28 cellular contexts compared by ENCODE assay signal in genomic region chr21:32812035-32812434, GRCh38. TPM values are rescaled to one million over a fixed set of nuclear protein-coding genes. Genes with fewer than 3 reads are reported as not detected.
DNase-seq lines count a peak whose midpoint lies in the region; ATAC-seq and TF ChIP-seq lines count a peak whose summit lies in the region.
"Had no signal": no experiment of that assay in that cellular context is flagged by ENCODE, and none has a peak within 500 bp of the region (broad histone marks: within the 10 kb centered on the region; RNA-seq: fewer than 3 reads in every experiment).

No MANE protein-coding gene starts in this region.

- H3K27me3 Mint-ChIP-seq in osteocyte (ENCODE audit: unreplicated experiment) = peaks cover 9% of the 10 kb centered on the region
- H3K27me3 Mint-ChIP-seq: activated T-cell treated with anti-CD3 and anti-CD28 coated beads, Interleukin-2, amount 50 U/mL, for 24 hours had no signal

- H3K9me3 Mint-ChIP-seq in osteocyte (ENCODE audit: unreplicated experiment) = peaks cover 3% of the 10 kb centered on the region
- H3K9me3 Mint-ChIP-seq: natural killer cell had no signal

- H3K36me3 ChIP-seq in right atrium auricular region (no peaks in the 10 kb centered on the region), lung (ENCODE audit: control insufficient read depth in 2 of 2, insufficient read depth in 2 of 2, low read length in 2 of 2) (no peaks in the 10 kb centered on the region), upper lobe of left lung (no peaks in the 10 kb centered on the region), transverse colon (no peaks in the 10 kb centered on the region)
- H3K36me3 ChIP-seq: adrenal gland, esophagus squamous epithelium had no signal

- H3K27ac ChIP-seq in right atrium auricular region (no peak overlapping the region), lung (ENCODE audit: low read depth in 1 of 2, low read length in 1 of 2) (no peak overlapping the region), upper lobe of left lung (no peak overlapping the region), transverse colon (no peak overlapping the region)
- H3K27ac ChIP-seq: 22Rv1, adrenal gland, esophagus squamous epithelium, RWPE1, skin epidermis, VCaP had no signal

- intact Hi-C loops in Right ventricle myocardium inferior (cut with DNase I) = no loop called here
- intact Hi-C loops in transverse colon (cut with DNase I; ENCODE audit: low total_unique reads) = no loop called here

- TF ChIP-seq CTCF in right atrium auricular region (IDR thresholded peaks at IDR 0.05) (no peak), foreskin fibroblast (IDR thresholded peaks at IDR 0.05; ENCODE audit: low read depth, low read length) (no peak), lung (IDR thresholded peaks at IDR 0.05; ENCODE audit: control extremely low read depth, extremely low read depth) (no peak), upper lobe of left lung (IDR thresholded peaks at IDR 0.05) (no peak), transverse colon (IDR thresholded peaks at IDR 0.05) (no peak), osteocyte (IDR thresholded peaks at IDR 0.05) (no peak)

- H3K4me1 ChIP-seq in right atrium auricular region (no peaks in the 10 kb centered on the region), lung (ENCODE audit: control insufficient read depth in 2 of 2, insufficient read depth in 2 of 2, low read length in 2 of 2) (no peaks in the 10 kb centered on the region), upper lobe of left lung (peaks cover 0 to 6% (median 0%) of the 10 kb centered on the region in 4 donors), transverse colon (peaks cover 0 to 35% (median 12%) of the 10 kb centered on the region in 4 donors)

- H3K9me3 ChIP-seq in right atrium auricular region (no peaks in the 10 kb centered on the region), lung (ENCODE audit: control insufficient read depth in 2 of 2, insufficient read depth in 1 of 2, low read length in 1 of 2) (no peaks in the 10 kb centered on the region), upper lobe of left lung (no peaks in the 10 kb centered on the region), transverse colon (no peaks in the 10 kb centered on the region)
- H3K9me3 ChIP-seq: adrenal gland had no signal

- WGBS in lung, 2 donors = 46 to 62% methylated on average over 2 of the region's 2 CpGs
- WGBS in upper lobe of left lung, 2 donors = 42 to 81% methylated on average over 2 of the region's 2 CpGs
- 75% methylated on average over 2 of the region's 2 CpGs; no CpG with 5 or more reads in 1 of the 2 donors for WGBS in transverse colon (ENCODE audit: low coverage in 1 of 2), 2 donors

- H3K4me3 Mint-ChIP-seq in osteocyte (ENCODE audit: unreplicated experiment) = no peak overlapping the region
- H3K4me3 Mint-ChIP-seq: activated T-cell treated with anti-CD3 and anti-CD28 coated beads, Interleukin-2, amount 50 U/mL, for 24 hours; CD8-positive, alpha-beta T cell; endodermal cell; natural killer cell; T-helper 2 cell treated with Interferon-gamma antibody and Interleukin-4, amounts not matched to agents 5 μg/mL and 100 μg/mL, for 36 hours had no signal

- peak; percentile 93 for ATAC-seq in Right ventricle myocardium inferior
- peak; percentile 42 for ATAC-seq in lung (ENCODE audit: insufficient read depth, low FRiP score)
- peak; percentile 48 to 64 for ATAC-seq in upper lobe of left lung (ENCODE audit: low FRiP score in 2 of 2)
- no peak for ATAC-seq in GM21723 (IDR thresholded peaks at IDR 0.05; ENCODE audit: unreplicated experiment)
- ATAC-seq: CD8-positive, alpha-beta T cell; HCT116; HepG2; natural killer cell; SK-N-SH treated with all-trans-retinoic acid at 6 μM for 48 hours had no signal

- no peak overlapping the region for H3K27ac Mint-ChIP-seq in osteocyte (ENCODE audit: unreplicated experiment)
- H3K27ac Mint-ChIP-seq: activated T-cell treated with anti-CD3 and anti-CD28 coated beads, Interleukin-2, amount 50 U/mL, for 24 hours; CD8-positive, alpha-beta T cell; endodermal cell; natural killer cell; T-helper 2 cell treated with Interferon-gamma antibody and Interleukin-4, amounts not matched to agents 5 μg/mL and 100 μg/mL, for 36 hours had no signal

- H3K4me3 ChIP-seq in right atrium auricular region (no peak overlapping the region), foreskin fibroblast (ENCODE audit: low read depth in 1 of 2, low read length in 2 of 2) (no peak overlapping the region), lung (no peak overlapping the region), upper lobe of left lung (no peak overlapping the region), transverse colon (no peak overlapping the region)
- H3K4me3 ChIP-seq: adrenal gland, esophagus squamous epithelium, skin epidermis had no signal

- TF ChIP-seq POLR2A in upper lobe of left lung (IDR thresholded peaks at IDR 0.05) = no peak
- TF ChIP-seq POLR2A in transverse colon (IDR thresholded peaks at IDR 0.05) = no peak

- no peaks in the 10 kb centered on the region for H3K27me3 ChIP-seq in right atrium auricular region
- no peaks in the 10 kb centered on the region for H3K27me3 ChIP-seq in lung (ENCODE audit: control insufficient read depth, insufficient read depth)
- no peaks in the 10 kb centered on the region for H3K27me3 ChIP-seq in upper lobe of left lung
- no peaks in the 10 kb centered on the region for H3K27me3 ChIP-seq in transverse colon
- H3K27me3 ChIP-seq: adrenal gland, esophagus squamous epithelium had no signal

- in situ Hi-C loops in transverse colon (cut with MboI; ENCODE audit: low pct_ligation_motif_present in 1 of 4, low pct_unique_long_range_greater_than_20kb in 1 of 4, low sequenced_read_pairs in 3 of 4) = no loop called here

- TF ChIP-seq EP300 in upper lobe of left lung (IDR thresholded peaks at IDR 0.05) (no peak), transverse colon (IDR thresholded peaks at IDR 0.05; ENCODE audit: low read depth) (no peak)

- H3K36me3 Mint-ChIP-seq in osteocyte (ENCODE audit: unreplicated experiment) = no peaks in the 10 kb centered on the region
- H3K36me3 Mint-ChIP-seq: natural killer cell had no signal

- no peaks in the 10 kb centered on the region for H3K4me1 Mint-ChIP-seq in osteocyte (ENCODE audit: unreplicated experiment)
- H3K4me1 Mint-ChIP-seq: natural killer cell had no signal

- DNase-seq in Right ventricle myocardium inferior (ENCODE audit: missing footprints) (peak; percentile 78), right atrium auricular region (ENCODE audit: low spot score) (no peak), foreskin fibroblast (peak; percentile 31 to 53), lung (ENCODE audit: low spot score) (no peak), upper lobe of left lung (no peak), transverse colon (no peak), osteocyte (ENCODE audit: extremely low spot score, unreplicated experiment) (no peak)
- DNase-seq: activated CD4-positive, alpha-beta T cell treated with anti-CD3 and anti-CD28 coated beads for 48 hours; activated T-cell treated with anti-CD3 and anti-CD28 coated beads, Interleukin-2, amount 50 U/mL, for 24 hours; adrenal gland; CD8-positive, alpha-beta T cell; endodermal cell; esophagus squamous epithelium; midbrain; natural killer cell; NCI-H1105; NCI-H2029; NCI-H345; posterior cingulate gyrus had no signal

RNA-seq across cellular contexts. Expression of gene PAXBP1, which starts 40.5 kb away (rescaled TPM):
- 12.5 TPM for total RNA-seq in Right ventricle myocardium inferior
- total RNA-seq in right atrium auricular region = 1 to 10 TPM; 9.4 to 9.6 TPM
- total RNA-seq in lung = 100 to 1,000 TPM in 1 of 2 donors, 10 to 100 TPM in 1; 26.0 to 106 TPM
- polyA plus RNA-seq in lung = 10 to 100 TPM; 12.4 to 27.0 TPM
- 10 to 100 TPM; 25.7 to 97.4 (median 41.0) TPM for total RNA-seq in upper lobe of left lung
- total RNA-seq in transverse colon = 10 to 100 TPM; 29.4 to 92.1 (median 54.2) TPM
- total RNA-seq in osteocyte = 38.3 and 40.5 TPM in 2 replicates

Comparison
In these comparisons a context has a peak if more than half of its experiments do, and no peak if none do; other contexts are left out.
1. DNase-seq: peak in Right ventricle myocardium inferior (single experiment) and foreskin fibroblast (2 of 2); none in right atrium auricular region (single experiment), lung (single experiment), upper lobe of left lung (0 of 2), transverse colon (single experiment) and osteocyte (single experiment).